ENCODE assay signal across 15 cellular contexts in genomic region chr16:4984174-4985000, GRCh38. TPM values are rescaled to one million over a fixed set of nuclear protein-coding genes. Genes with fewer than 3 reads are reported as not detected.
"Had no signal": no experiment of that assay in that cellular context is flagged by ENCODE, and none has a peak within 500 bp of the region (broad histone marks: within the 10 kb centered on the region; RNA-seq: fewer than 3 reads in every experiment).

No MANE protein-coding gene starts in this region.

- H3K4me3 ChIP-seq: left ventricle myocardium inferior, tibial nerve, vagina had no signal

- H3K27ac ChIP-seq: brain microvascular endothelial cell, left ventricle myocardium inferior, tibial nerve, vagina had no signal

- ATAC-seq: activated CD4-positive, CD25-positive, alpha-beta regulatory T cell treated with anti-CD3 and anti-CD28 coated beads, Interleukin-2, amount 50 U/mL, for 24 hours; activated T-helper 17 cell treated with anti-CD3 and anti-CD28 coated beads, Interleukin-2, amount 50 U/mL, for 72 hours; natural killer cell; stimulated activated memory B cell treated with anti-CD40 and anti-IgM and Interleukin-4, amounts not matched to agents 10 μg/mL and 1 μg/mL and 100 μg/mL, for 72 hours had no signal

- H3K9me3 ChIP-seq: vagina had no signal

- H3K36me3 ChIP-seq: brain microvascular endothelial cell, left ventricle myocardium inferior, tibial nerve, vagina had no signal

- DNase-seq: activated naive CD4-positive, alpha-beta T cell treated with Interleukin-2 at 50 U/mL for 16 hours; anterior cingulate cortex; brain microvascular endothelial cell; dermis blood vessel endothelial cell; erythroblast; hippocampal formation; left ventricle myocardium inferior; natural killer cell; stimulated activated CD4-positive, alpha-beta T cell treated with anti-CD3 and anti-CD28 coated beads, Interleukin-2, amount 100 ng/mL, for 48 hours had no signal

RNA-seq across cellular contexts. Expression of gene SEC14L5, which starts 26.3 kb away (rescaled TPM):
- total RNA-seq: activated CD8-positive, alpha-beta memory T cell treated with anti-CD3 and anti-CD28 coated beads for 36 hours; dermis blood vessel endothelial cell had no signal

RNA-seq across cellular contexts. Expression of gene PPL, which starts 47.4 kb away (rescaled TPM):
- total RNA-seq: activated CD8-positive, alpha-beta memory T cell treated with anti-CD3 and anti-CD28 coated beads for 36 hours; activated T-helper 17 cell treated with anti-CD3 and anti-CD28 coated beads, Interleukin-2, amount 50 U/mL, for 72 hours; natural killer cell had no signal
